Comparison of ENCODE assay signal across 2 cellular contexts in genomic region chr9:94780516-94780950, GRCh38.
TF ChIP-seq lines count a peak whose summit lies in the region.

No MANE protein-coding gene starts in this region.

TF ChIP-seq in neural cell, 6 proteins besides CTCF, POLR2A, EP300 and RAD21 (continued from another document):
- TF ChIP-seq REST (IDR thresholded peaks at IDR 0.05; ENCODE audit: borderline replicate concordance) (peak; percentile 57), TAF1 (IDR thresholded peaks at IDR 0.05; ENCODE audit: low read depth) (no peak), SMC3 (conservative IDR thresholded peaks at IDR 0.05; ENCODE audit: poor library complexity) (peak; percentile 27)

TF ChIP-seq in GM23338, 12 proteins besides CTCF, POLR2A, EP300 and RAD21 (continued from another document):
- TF ChIP-seq ZNF462 (CRISPR knock-in tag; IDR thresholded peaks at IDR 0.05): no peak
- TF ChIP-seq POLR2AphosphoS5 (IDR thresholded peaks at IDR 0.05; ENCODE audit: low read depth): no peak
- TF ChIP-seq JUNB (IDR thresholded peaks at IDR 0.05; ENCODE audit: unreplicated experiment): no peak
- TF ChIP-seq CREB1 (CRISPR knock-in tag; IDR thresholded peaks at IDR 0.05; ENCODE audit: low read depth): no peak
- no peak for TF ChIP-seq ETS1 (IDR thresholded peaks at IDR 0.05)
- TF ChIP-seq NANOG (IDR thresholded peaks at IDR 0.05; ENCODE audit: borderline replicate concordance): no peak
TF ChIP-seq in GM23338: peak in this region for 0.
